ENCODE assay signal across 23 cellular contexts in genomic region chr6:20702366-20702765, GRCh38.
"Had no signal": no experiment of that assay in that cellular context is flagged by ENCODE, and none has a peak within 500 bp of the region (broad histone marks: within the 10 kb centered on the region; RNA-seq: fewer than 3 reads in every experiment).

No MANE protein-coding gene starts in this region.

- H3K27me3 ChIP-seq: hepatocyte, left lung, sigmoid colon, testis, upper lobe of right lung had no signal

- H3K4me3 ChIP-seq: hepatocyte, left lung, lung, sigmoid colon, smooth muscle cell, testis, upper lobe of right lung had no signal

- ATAC-seq: activated CD8-positive, alpha-beta memory T cell treated with anti-CD3 and anti-CD28 coated beads, Interleukin-2, amount 10 ng/mL, durations not matched to agents 7 days and 5 days; left lung; T-helper 17 cell; upper lobe of right lung had no signal

- H3K4me2 ChIP-seq: hepatocyte, smooth muscle cell had no signal

- H3K9me3 Mint-ChIP-seq: activated CD4-positive, alpha-beta memory T cell treated with anti-CD3 and anti-CD28 coated beads for 36 hours; brain; naive B cell had no signal

- H3K9me3 ChIP-seq: left lung, sigmoid colon, testis, upper lobe of right lung had no signal

- H3K36me3 ChIP-seq: left lung, sigmoid colon, upper lobe of right lung had no signal

- H3K27ac Mint-ChIP-seq: activated CD4-positive, alpha-beta memory T cell treated with anti-CD3 and anti-CD28 coated beads for 36 hours; activated CD8-positive, alpha-beta memory T cell treated with anti-CD3 and anti-CD28 coated beads, Interleukin-2, amount 10 ng/mL, durations not matched to agents 7 days and 5 days; T-helper 17 cell had no signal

- H3K36me3 Mint-ChIP-seq: activated CD4-positive, alpha-beta memory T cell treated with anti-CD3 and anti-CD28 coated beads for 36 hours; activated CD8-positive, alpha-beta memory T cell treated with anti-CD3 and anti-CD28 coated beads, Interleukin-2, amount 10 ng/mL, durations not matched to agents 7 days and 5 days; brain; naive B cell had no signal

- H3K4me1 ChIP-seq: testis, upper lobe of right lung had no signal

- H3K27ac ChIP-seq: hepatocyte, left lung, sigmoid colon, testis, upper lobe of right lung had no signal

- H3K27me3 Mint-ChIP-seq: activated CD4-positive, alpha-beta memory T cell treated with anti-CD3 and anti-CD28 coated beads for 36 hours; activated CD8-positive, alpha-beta memory T cell treated with anti-CD3 and anti-CD28 coated beads, Interleukin-2, amount 10 ng/mL, durations not matched to agents 7 days and 5 days; brain; naive B cell; T-helper 17 cell had no signal

- DNase-seq: activated CD4-positive, alpha-beta memory T cell treated with anti-CD3 and anti-CD28 coated beads for 36 hours; activated CD4-positive, alpha-beta T cell treated with anti-CD3 and anti-CD28 coated beads for 48 hours; activated CD8-positive, alpha-beta memory T cell treated with anti-CD3 and anti-CD28 coated beads, Interleukin-2, amount 10 ng/mL, durations not matched to agents 7 days and 5 days; activated gamma-delta T cell; activated naive CD4-positive, alpha-beta T cell treated with anti-CD3 and anti-CD28 coated beads, Interleukin-2, amount 50 U/mL, for 16 hours; activated T-cell treated with anti-CD3 and anti-CD28 coated beads for 4 hours; aorta; dermis blood vessel endothelial cell; effector CD8-positive, alpha-beta T cell; kidney glomerular epithelial cell; left lung; naive B cell; retina; sigmoid colon; stimulated activated CD4-positive, alpha-beta T cell treated with anti-CD3 and anti-CD28 coated beads, Interleukin-15, amount 100 ng/mL, for 24 hours; stimulated activated naive CD4-positive, alpha-beta T cell; T-helper 17 cell; testis; upper lobe of right lung had no signal

- H3K4me3 Mint-ChIP-seq: activated CD4-positive, alpha-beta memory T cell treated with anti-CD3 and anti-CD28 coated beads for 36 hours; activated CD8-positive, alpha-beta memory T cell treated with anti-CD3 and anti-CD28 coated beads, Interleukin-2, amount 10 ng/mL, durations not matched to agents 7 days and 5 days; brain; naive B cell; T-helper 17 cell had no signal

- H3K79me2 ChIP-seq: hepatocyte had no signal

- H2AFZ ChIP-seq: hepatocyte had no signal
